Comparison of ENCODE assay signal across 20 cellular contexts in genomic region chr5:20523099-20523498, GRCh38.
"Had no signal": no experiment of that assay in that cellular context is flagged by ENCODE, and none has a peak within 500 bp of the region (broad histone marks: within the 10 kb centered on the region; RNA-seq: fewer than 3 reads in every experiment).

No MANE protein-coding gene starts in this region.

- FAIRE-seq: endothelial cell of umbilical vein, urothelium cell line had no signal

- DNase-seq: colonic mucosa; dermis blood vessel endothelial cell; endodermal cell; erythroblast; foreskin melanocyte; head of caudate nucleus; hypothalamus; islet precursor cell; mucosa of descending colon; naive thymus-derived CD8-positive, alpha-beta T cell; right cardiac atrium; stimulated activated CD4-positive, alpha-beta T cell treated with anti-CD3 and anti-CD28 coated beads, Interleukin-4, amount 100 ng/mL, for 1 hour; stimulated activated CD8-positive, alpha-beta memory T cell treated with anti-CD3 and anti-CD28 coated beads, Interleukin-4, amount 100 ng/mL, for 48 hours; stimulated activated naive CD8-positive, alpha-beta T cell treated with anti-CD3 and anti-CD28 coated beads, Interleukin-15, Interleukin-2, amounts not matched to agents 100 U/mL and 50 U/mL, for 24 hours; thyroid gland had no signal

- H3K9me3 ChIP-seq: colonic mucosa, suprapubic skin, thyroid gland had no signal

- H3K36me3 ChIP-seq: colonic mucosa, suprapubic skin, thyroid gland had no signal

- H3K27ac ChIP-seq: colonic mucosa, suprapubic skin, thyroid gland had no signal

- H3K4me1 ChIP-seq: colonic mucosa, suprapubic skin, thyroid gland had no signal

- H3K27me3 ChIP-seq: colonic mucosa, suprapubic skin, thyroid gland had no signal

- H3K4me3 ChIP-seq: colonic mucosa, mucosa of descending colon, suprapubic skin, thyroid gland had no signal

- ATAC-seq: left lobe of liver; mucosa of descending colon; naive thymus-derived CD8-positive, alpha-beta T cell; right cardiac atrium; stimulated activated effector memory CD8-positive, alpha-beta T cell treated with anti-CD3 and anti-CD28 coated beads, Interleukin-12 subunit alpha, Interleukin-12 subunit beta, amount 100 ng/mL, for 72 hours; stimulated activated naive CD8-positive, alpha-beta T cell treated with anti-CD3 and anti-CD28 coated beads, Interleukin-15, Interleukin-2, amounts not matched to agents 100 U/mL and 50 U/mL, for 24 hours had no signal
